17 cellular contexts compared by ENCODE assay signal in the genomic region with DNA sequence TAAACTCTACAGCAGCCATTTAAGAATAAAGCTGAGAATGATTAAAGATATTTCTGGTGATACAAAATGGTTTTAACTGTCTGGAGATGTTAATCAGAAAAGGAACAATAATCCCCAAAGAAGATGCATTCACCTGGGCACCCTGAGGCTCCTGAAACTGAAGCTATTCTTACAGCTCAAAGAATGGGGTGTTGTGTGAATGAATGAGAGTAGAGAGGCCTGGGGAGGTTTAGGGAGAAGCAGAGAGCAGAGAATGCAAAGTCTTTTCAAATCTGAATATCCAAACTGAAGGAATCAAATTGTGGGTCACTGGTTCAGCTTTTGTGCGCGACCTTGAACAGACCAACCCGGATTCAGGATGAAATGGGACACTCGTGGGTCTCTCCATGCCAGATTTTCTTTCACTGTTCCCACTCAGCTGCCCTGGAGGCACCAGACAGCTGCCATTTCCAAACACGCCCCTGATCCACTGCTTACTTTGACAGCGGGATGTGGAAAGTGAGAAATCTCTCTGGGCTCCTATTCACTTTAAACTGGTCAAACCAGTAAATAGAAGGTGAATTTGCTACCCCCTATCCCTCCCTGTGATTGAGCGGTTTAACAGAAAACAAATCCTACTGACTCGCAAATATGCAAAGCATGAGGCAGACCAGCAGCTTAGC.
DNase-seq lines count a peak whose midpoint lies in the region; ATAC-seq, FAIRE-seq and TF ChIP-seq lines count a peak whose summit lies in the region.
"Had no signal": no experiment of that assay in that cellular context is flagged by ENCODE, and none has a peak within 500 bp of the region (broad histone marks: within the 10 kb centered on the region; RNA-seq: fewer than 3 reads in every experiment).

No MANE protein-coding gene starts in this region.

- H3K27ac Mint-ChIP-seq in nephron progenitor cell: peak overlapping the region; percentile 2
- no peak overlapping the region for H3K27ac Mint-ChIP-seq in stimulated activated naive CD8-positive, alpha-beta T cell treated with anti-CD3 and anti-CD28 coated beads, Interleukin-15, amount 100 ng/mL, for 72 hours
- H3K27ac Mint-ChIP-seq: CD8-positive, alpha-beta memory T cell had no signal

- no peaks in the 10 kb centered on the region for H4K20me1 ChIP-seq in fibroblast of lung (ENCODE audit: control insufficient read depth, extremely low read depth, insufficient read depth, low read length)

- H3K4me1 Mint-ChIP-seq in nephron progenitor cell: peaks cover 23% of the 10 kb centered on the region
- no peaks in the 10 kb centered on the region for H3K4me1 Mint-ChIP-seq in stimulated activated naive CD8-positive, alpha-beta T cell treated with anti-CD3 and anti-CD28 coated beads, Interleukin-15, amount 100 ng/mL, for 72 hours
- H3K4me1 Mint-ChIP-seq: CD8-positive, alpha-beta memory T cell had no signal

- H3K9me3 Mint-ChIP-seq in nephron progenitor cell: no peaks in the 10 kb centered on the region
- no peaks in the 10 kb centered on the region for H3K9me3 Mint-ChIP-seq in stimulated activated naive CD8-positive, alpha-beta T cell treated with anti-CD3 and anti-CD28 coated beads, Interleukin-15, amount 100 ng/mL, for 72 hours
- H3K9me3 Mint-ChIP-seq: CD8-positive, alpha-beta memory T cell had no signal

- H3K9me3 ChIP-seq in fibroblast of lung (ENCODE audit: control insufficient read depth, insufficient read depth, low read depth, low read length): no peaks in the 10 kb centered on the region
- H3K9me3 ChIP-seq: esophagus squamous epithelium had no signal

- peak overlapping the region; percentile 40 for H2AFZ ChIP-seq in fibroblast of lung (ENCODE audit: low read length)

- no peaks in the 10 kb centered on the region for H3K79me2 ChIP-seq in fibroblast of lung (ENCODE audit: control insufficient read depth, insufficient read depth, low read length)

- H3K27ac ChIP-seq in fibroblast of lung (ENCODE audit: insufficient read depth, low read length): no peak overlapping the region
- H3K27ac ChIP-seq: esophagus squamous epithelium had no signal

- no peak overlapping the region for H3K4me3 ChIP-seq in fibroblast of lung (replicated peaks in 1 of 4; ENCODE audit: control extremely low read depth in 1 of 4, insufficient read depth in 1 of 4, low read depth in 3 of 4, low read length in 4 of 4)
- H3K4me3 ChIP-seq: esophagus squamous epithelium had no signal

- no peaks in the 10 kb centered on the region for H3K27me3 ChIP-seq in fibroblast of lung (ENCODE audit: control insufficient read depth, insufficient read depth, low read length)
- H3K27me3 ChIP-seq: esophagus squamous epithelium had no signal

- H3K4me1 ChIP-seq in fibroblast of lung (ENCODE audit: control insufficient read depth, extremely low read depth, insufficient read depth, low read length): no peaks in the 10 kb centered on the region

- peaks cover 3% of the 10 kb centered on the region for H3K27me3 Mint-ChIP-seq in nephron progenitor cell (ENCODE audit: low read depth, poor library complexity)
- H3K27me3 Mint-ChIP-seq in stimulated activated naive CD8-positive, alpha-beta T cell treated with anti-CD3 and anti-CD28 coated beads, Interleukin-15, amount 100 ng/mL, for 72 hours: peaks cover 34% of the 10 kb centered on the region

- no peak for FAIRE-seq in D721Med (lab: Jason Lieb, UNC)

- DNase-seq in ELF-1 (ENCODE audit: low read depth, low spot score): peak; percentile 61
- DNase-seq in NCI-H345 treated with DMSO at 0.1 percent for 48 hours (lab: John Stamatoyannopoulos, UW; ENCODE audit: unreplicated experiment): peak; percentile 0
- DNase-seq in fibroblast of lung (ENCODE audit: low read depth in 2 of 2): no peak
- no peak for DNase-seq in nephron progenitor cell
- no peak for DNase-seq in D721Med (ENCODE audit: insufficient read length, low spot score)
- no peak for DNase-seq in MV-4-11 (lab: John Stamatoyannopoulos, UW)
- no peak for DNase-seq in stimulated activated naive CD8-positive, alpha-beta T cell treated with anti-CD3 and anti-CD28 coated beads, Interleukin-15, amount 100 ng/mL, for 72 hours
- DNase-seq: ACHN; activated CD4-positive, alpha-beta T cell treated with anti-CD3 and anti-CD28 coated beads for 1 hour; activated gamma-delta T cell treated with Interleukin-2 at 50 U/mL for 16 hours; anterior cingulate cortex; CD8-positive, alpha-beta memory T cell; esophagus squamous epithelium; NCI-H1105 treated with DMSO at 0.1 percent for 48 hours; NCI-H2227 treated with DMSO at 0.1 percent for 48 hours; SHP77 had no signal

- no peak overlapping the region for H3K4me2 ChIP-seq in fibroblast of lung (ENCODE audit: extremely low read depth, insufficient read depth, low read length)

- H3K4me3 Mint-ChIP-seq in nephron progenitor cell: peak overlapping the region; percentile 9
- no peak overlapping the region for H3K4me3 Mint-ChIP-seq in stimulated activated naive CD8-positive, alpha-beta T cell treated with anti-CD3 and anti-CD28 coated beads, Interleukin-15, amount 100 ng/mL, for 72 hours
- H3K4me3 Mint-ChIP-seq: CD8-positive, alpha-beta memory T cell had no signal

- no peaks in the 10 kb centered on the region for H3K36me3 ChIP-seq in fibroblast of lung (ENCODE audit: control insufficient read depth, insufficient read depth, low read length)
- H3K36me3 ChIP-seq: esophagus squamous epithelium had no signal

- H3K9ac ChIP-seq in fibroblast of lung (ENCODE audit: insufficient read depth, low read length): no peak overlapping the region

- no peaks in the 10 kb centered on the region for H3K36me3 Mint-ChIP-seq in nephron progenitor cell (ENCODE audit: low read depth)
- H3K36me3 Mint-ChIP-seq: CD8-positive, alpha-beta memory T cell had no signal

- TF ChIP-seq CTCF in fibroblast of lung (conservative IDR thresholded peaks at IDR 0.05 in 1 of 2, IDR thresholded peaks at IDR 0.05 in 1 of 2; ENCODE audit: low read depth in 1 of 2, low read length in 2 of 2) (no peak), nephron progenitor cell (IDR thresholded peaks at IDR 0.05) (no peak), D721Med (IDR thresholded peaks at IDR 0.05; ENCODE audit: insufficient read depth, missing control alignments) (no peak)

- no peak for ATAC-seq in HG03196 (IDR thresholded peaks at IDR 0.05; ENCODE audit: unreplicated experiment)
- ATAC-seq in stimulated activated naive CD8-positive, alpha-beta T cell treated with anti-CD3 and anti-CD28 coated beads, Interleukin-15, amount 100 ng/mL, for 72 hours: no peak

Comparison
In these comparisons a context has a peak if more than half of its experiments do, and no peak if none do; other contexts are left out.
1. DNase-seq: peak in ELF-1 (single experiment) and NCI-H345 treated with DMSO at 0.1 percent for 48 hours (single experiment); none in fibroblast of lung (0 of 2), nephron progenitor cell (single experiment), D721Med (single experiment), MV-4-11 (single experiment) and stimulated activated naive CD8-positive, alpha-beta T cell treated with anti-CD3 and anti-CD28 coated beads, Interleukin-15, amount 100 ng/mL, for 72 hours (0 of 2).